1 cellular context compared by ENCODE assay signal in the genomic region with DNA sequence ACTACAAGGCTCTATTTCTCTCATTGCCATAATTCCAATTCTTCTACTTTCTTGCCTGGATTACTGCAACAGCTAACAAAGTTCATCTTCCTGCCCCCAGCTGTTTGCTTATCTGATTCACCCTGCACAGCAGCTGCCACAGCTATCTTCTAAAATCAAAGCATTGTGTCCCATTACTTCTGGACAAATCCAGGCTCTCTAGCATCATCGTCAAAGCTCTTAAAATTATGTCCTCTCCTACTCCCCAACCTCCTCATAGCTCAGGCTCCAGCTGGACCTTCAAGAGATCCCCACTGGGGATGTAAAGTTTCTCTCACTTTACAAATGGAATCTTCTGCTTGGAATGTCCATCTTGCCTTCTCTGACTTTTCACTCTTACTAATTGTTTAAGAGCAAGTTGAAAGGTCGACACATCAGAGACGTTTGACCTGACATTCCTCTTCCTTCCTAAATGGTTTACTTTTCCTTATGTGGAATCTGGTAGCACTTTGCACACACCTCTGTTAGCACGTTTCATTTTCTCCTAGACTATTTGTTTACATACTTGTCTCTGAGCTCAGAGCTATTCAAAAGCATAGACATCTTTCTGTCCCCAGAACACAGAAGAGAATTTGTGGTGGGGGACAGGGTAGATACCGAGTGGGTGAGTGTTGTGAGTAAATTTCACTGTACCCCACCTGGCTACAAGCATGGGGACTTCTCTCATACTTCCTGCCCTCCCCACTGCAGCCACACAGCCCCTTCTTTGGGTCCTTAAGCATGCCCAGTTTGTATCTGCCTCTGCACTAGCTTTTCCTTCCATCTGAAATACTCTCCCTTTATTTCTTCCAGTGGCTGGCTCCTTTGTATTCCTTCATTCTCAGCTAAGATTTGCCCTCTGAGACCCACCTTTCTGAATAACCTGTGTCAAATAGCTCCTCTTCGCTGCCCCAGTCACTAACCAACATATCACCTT.
TF ChIP-seq lines count a peak whose summit lies in the region.

No MANE protein-coding gene starts in this region.

TF ChIP-seq in HepG2, 621 proteins besides CTCF, POLR2A, EP300 and RAD21 (continued from another document):
- no peak for TF ChIP-seq FOXP1 (IDR thresholded peaks at IDR 0.05)
- peak; percentile 63; the same call in 1 of the 2 replicates for TF ChIP-seq FOXP1 (CRISPR knock-in tag; IDR thresholded peaks at IDR 0.05)
- no peak for TF ChIP-seq ELF4 (CRISPR knock-in tag; IDR thresholded peaks at IDR 0.05; ENCODE audit: borderline replicate concordance)
- TF ChIP-seq, protein P1, sequence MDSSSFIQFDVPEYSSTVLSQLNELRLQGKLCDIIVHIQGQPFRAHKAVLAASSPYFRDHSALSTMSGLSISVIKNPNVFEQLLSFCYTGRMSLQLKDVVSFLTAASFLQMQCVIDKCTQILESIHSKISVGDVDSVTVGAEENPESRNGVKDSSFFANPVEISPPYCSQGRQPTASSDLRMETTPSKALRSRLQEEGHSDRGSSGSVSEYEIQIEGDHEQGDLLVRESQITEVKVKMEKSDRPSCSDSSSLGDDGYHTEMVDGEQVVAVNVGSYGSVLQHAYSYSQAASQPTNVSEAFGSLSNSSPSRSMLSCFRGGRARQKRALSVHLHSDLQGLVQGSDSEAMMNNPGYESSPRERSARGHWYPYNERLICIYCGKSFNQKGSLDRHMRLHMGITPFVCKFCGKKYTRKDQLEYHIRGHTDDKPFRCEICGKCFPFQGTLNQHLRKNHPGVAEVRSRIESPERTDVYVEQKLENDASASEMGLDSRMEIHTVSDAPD (CRISPR knock-in tag; IDR thresholded peaks at IDR 0.05), result no peak
- TF ChIP-seq SPEN (CRISPR knock-in tag; IDR thresholded peaks at IDR 0.05; ENCODE audit: low read depth), result no peak
- TF ChIP-seq TEAD3 (CRISPR knock-in tag; optimal IDR thresholded peaks at IDR 0.05; ENCODE audit: borderline replicate concordance), result no peak
- TF ChIP-seq, protein P2, sequence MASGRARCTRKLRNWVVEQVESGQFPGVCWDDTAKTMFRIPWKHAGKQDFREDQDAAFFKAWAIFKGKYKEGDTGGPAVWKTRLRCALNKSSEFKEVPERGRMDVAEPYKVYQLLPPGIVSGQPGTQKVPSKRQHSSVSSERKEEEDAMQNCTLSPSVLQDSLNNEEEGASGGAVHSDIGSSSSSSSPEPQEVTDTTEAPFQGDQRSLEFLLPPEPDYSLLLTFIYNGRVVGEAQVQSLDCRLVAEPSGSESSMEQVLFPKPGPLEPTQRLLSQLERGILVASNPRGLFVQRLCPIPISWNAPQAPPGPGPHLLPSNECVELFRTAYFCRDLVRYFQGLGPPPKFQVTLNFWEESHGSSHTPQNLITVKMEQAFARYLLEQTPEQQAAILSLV (CRISPR knock-in tag; IDR thresholded peaks at IDR 0.05; ENCODE audit: borderline replicate concordance), result no peak
- TF ChIP-seq CREB1 (IDR thresholded peaks at IDR 0.05), result no peak
- peak; percentile 42; the same call in 1 of the 2 replicates for TF ChIP-seq CREB1 (CRISPR knock-in tag; IDR thresholded peaks at IDR 0.05)
- no peak for TF ChIP-seq ZKSCAN1 (IDR thresholded peaks at IDR 0.05; ENCODE audit: low read length)
- TF ChIP-seq RBAK (CRISPR knock-in tag; IDR thresholded peaks at IDR 0.05), result no peak
- peak; percentile 19; the same call in 1 of the 2 replicates for TF ChIP-seq PPARG (CRISPR knock-in tag; conservative IDR thresholded peaks at IDR 0.05)
- TF ChIP-seq, protein P3, sequence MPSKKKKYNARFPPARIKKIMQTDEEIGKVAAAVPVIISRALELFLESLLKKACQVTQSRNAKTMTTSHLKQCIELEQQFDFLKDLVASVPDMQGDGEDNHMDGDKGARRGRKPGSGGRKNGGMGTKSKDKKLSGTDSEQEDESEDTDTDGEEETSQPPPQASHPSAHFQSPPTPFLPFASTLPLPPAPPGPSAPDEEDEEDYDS (CRISPR knock-in tag; IDR thresholded peaks at IDR 0.05), result no peak
- no peak for TF ChIP-seq NR2C2 (CRISPR knock-in tag; IDR thresholded peaks at IDR 0.05; ENCODE audit: borderline replicate concordance)
- TF ChIP-seq, protein P4, sequence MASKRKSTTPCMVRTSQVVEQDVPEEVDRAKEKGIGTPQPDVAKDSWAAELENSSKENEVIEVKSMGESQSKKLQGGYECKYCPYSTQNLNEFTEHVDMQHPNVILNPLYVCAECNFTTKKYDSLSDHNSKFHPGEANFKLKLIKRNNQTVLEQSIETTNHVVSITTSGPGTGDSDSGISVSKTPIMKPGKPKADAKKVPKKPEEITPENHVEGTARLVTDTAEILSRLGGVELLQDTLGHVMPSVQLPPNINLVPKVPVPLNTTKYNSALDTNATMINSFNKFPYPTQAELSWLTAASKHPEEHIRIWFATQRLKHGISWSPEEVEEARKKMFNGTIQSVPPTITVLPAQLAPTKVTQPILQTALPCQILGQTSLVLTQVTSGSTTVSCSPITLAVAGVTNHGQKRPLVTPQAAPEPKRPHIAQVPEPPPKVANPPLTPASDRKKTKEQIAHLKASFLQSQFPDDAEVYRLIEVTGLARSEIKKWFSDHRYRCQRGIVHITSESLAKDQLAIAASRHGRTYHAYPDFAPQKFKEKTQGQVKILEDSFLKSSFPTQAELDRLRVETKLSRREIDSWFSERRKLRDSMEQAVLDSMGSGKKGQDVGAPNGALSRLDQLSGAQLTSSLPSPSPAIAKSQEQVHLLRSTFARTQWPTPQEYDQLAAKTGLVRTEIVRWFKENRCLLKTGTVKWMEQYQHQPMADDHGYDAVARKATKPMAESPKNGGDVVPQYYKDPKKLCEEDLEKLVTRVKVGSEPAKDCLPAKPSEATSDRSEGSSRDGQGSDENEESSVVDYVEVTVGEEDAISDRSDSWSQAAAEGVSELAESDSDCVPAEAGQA (IDR thresholded peaks at IDR 0.05; ENCODE audit: low read depth), result no peak
- TF ChIP-seq, protein P4 (CRISPR knock-in tag; IDR thresholded peaks at IDR 0.05; ENCODE audit: borderline replicate concordance), result no peak
- no peak for TF ChIP-seq PAX8 (CRISPR knock-in tag; IDR thresholded peaks at IDR 0.05; ENCODE audit: borderline replicate concordance)
- no peak for TF ChIP-seq ZFP37 (CRISPR knock-in tag; IDR thresholded peaks at IDR 0.05; ENCODE audit: borderline replicate concordance)
